In the genomic region with DNA sequence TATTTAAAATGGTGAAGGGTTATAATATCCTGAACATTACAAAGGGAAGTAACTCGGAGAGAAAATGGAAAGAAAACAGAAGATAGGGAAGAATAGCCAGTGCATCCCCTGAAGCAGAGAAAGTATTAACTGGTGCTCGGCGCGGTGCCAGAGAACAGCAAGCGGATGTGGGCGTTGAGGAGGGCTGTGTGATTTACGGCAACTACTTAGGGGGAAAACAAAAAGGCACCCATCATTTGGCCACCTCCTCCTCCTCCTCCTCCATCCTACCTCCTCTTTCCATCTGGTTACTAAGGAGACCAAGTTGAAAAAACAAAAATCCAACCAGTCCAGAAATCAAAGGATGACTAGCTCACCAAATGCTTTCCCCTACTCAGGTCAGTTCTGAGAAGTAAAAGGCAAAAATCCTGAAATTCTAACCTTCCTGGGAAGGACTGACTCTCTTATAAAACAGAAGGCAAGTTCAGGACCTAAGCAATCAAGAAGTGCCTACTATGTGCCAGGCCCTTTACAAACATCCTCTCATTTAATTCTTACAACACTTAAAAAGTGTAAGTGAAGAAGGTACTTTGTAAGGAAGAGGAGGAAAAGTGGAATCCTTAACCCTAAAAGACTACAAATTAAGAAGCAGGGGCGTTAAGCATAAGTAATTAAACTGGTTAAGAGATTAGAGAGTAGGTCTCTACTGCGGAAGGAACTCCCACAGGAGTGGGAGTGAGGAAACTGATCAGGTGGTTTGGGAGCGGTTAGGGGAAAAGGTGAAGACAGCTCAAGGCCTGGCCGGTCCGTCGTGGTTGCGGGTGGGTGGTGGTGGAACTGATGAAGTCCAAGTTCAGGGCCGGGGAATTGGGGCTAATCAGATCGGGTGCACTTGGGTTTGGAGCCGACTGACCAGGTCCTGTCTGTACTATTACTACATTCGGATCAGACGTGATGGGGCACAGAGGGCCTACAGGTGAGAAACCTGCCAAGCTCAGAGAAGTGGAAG, we compare ENCODE assay signal across 8 cellular contexts. TPM values are rescaled to one million over a fixed set of nuclear protein-coding genes. Genes with fewer than 3 reads are reported as not detected.
DNase-seq lines count a peak whose midpoint lies in the region; ATAC-seq lines count a peak whose summit lies in the region.

No MANE protein-coding gene starts in this region.

- H3K27ac ChIP-seq in trophoblast cell (ENCODE audit: low read depth, low read length): no peak overlapping the region

- peak in 2 of 3 donors; percentile 8 to 30 for DNase-seq in stimulated activated CD4-positive, alpha-beta T cell treated with anti-CD3 and anti-CD28 coated beads, Interleukin-12 subunit alpha, Interleukin-12 subunit beta, amount 100 ng/mL, for 48 hours (ENCODE audit: low read depth in 2 of 3, low spot score in 1 of 3)
- no peak for DNase-seq in stimulated activated CD4-positive, alpha-beta T cell treated with anti-CD3 and anti-CD28 coated beads, Interleukin-12 subunit alpha, Interleukin-12 subunit beta, amount 100 ng/mL, for 4 hours
- DNase-seq in NCI-H2171 treated with DMSO at 0.1 percent for 48 hours (lab: John Stamatoyannopoulos, UW): peak; percentile 31
- DNase-seq in activated T-cell treated with anti-CD3 and anti-CD28 coated beads, Interleukin-2, amount 50 U/mL, for 4 hours: no peak
- DNase-seq in foreskin melanocyte: peak; percentile 40
- DNase-seq in trophoblast cell: no peak
- DNase-seq in 8988T: no peak

- peak overlapping the region; percentile 29 for H3K18ac ChIP-seq in trophoblast cell (ENCODE audit: low read length)

- H4K12ac ChIP-seq in trophoblast cell (ENCODE audit: low read depth, low read length): peak overlapping the region; percentile 11

- no peaks in the 10 kb centered on the region for H3K27me3 Mint-ChIP-seq in activated T-cell treated with anti-CD3 and anti-CD28 coated beads, Interleukin-2, amount 50 U/mL, for 4 hours (ENCODE audit: low read depth)

- peak overlapping the region; percentile 85 for H3K9ac ChIP-seq in trophoblast cell (ENCODE audit: low read length)

- H3K4me2 ChIP-seq in trophoblast cell (ENCODE audit: low read length): peak overlapping the region; percentile 83

- no peak overlapping the region for H2BK120ac ChIP-seq in trophoblast cell (ENCODE audit: insufficient read depth, low read length, poor library complexity)

- H3K36me3 Mint-ChIP-seq in activated T-cell treated with anti-CD3 and anti-CD28 coated beads, Interleukin-2, amount 50 U/mL, for 4 hours (ENCODE audit: insufficient read depth): peaks cover 28% of the 10 kb centered on the region

- no peak overlapping the region for H3K23ac ChIP-seq in trophoblast cell (ENCODE audit: low read length)

- H3K14ac ChIP-seq in trophoblast cell (ENCODE audit: low read length): peak overlapping the region; percentile 60

- peaks cover 2 to 5% of the 10 kb centered on the region in 2 experiments for H3K4me1 ChIP-seq in trophoblast cell (ENCODE audit: control insufficient read depth in 1 of 2, insufficient read depth in 2 of 2, low read length in 2 of 2)

- peaks cover 47% of the 10 kb centered on the region for H3K4me1 Mint-ChIP-seq in activated T-cell treated with anti-CD3 and anti-CD28 coated beads, Interleukin-2, amount 50 U/mL, for 4 hours (ENCODE audit: low read depth)

- H2AFZ ChIP-seq in trophoblast cell (ENCODE audit: insufficient read depth, low read length, poor library complexity): peak overlapping the region; percentile 69

- peak overlapping the region; percentile 34 for H4K91ac ChIP-seq in trophoblast cell (ENCODE audit: low read depth, low read length)

- H3K4me3 ChIP-seq in trophoblast cell (ENCODE audit: low read depth, low read length): peak overlapping the region; percentile 88

- peaks cover 7% of the 10 kb centered on the region for H3K79me2 ChIP-seq in trophoblast cell (ENCODE audit: control insufficient read depth, insufficient read depth, low read length, poor library complexity)

- H3K36me3 ChIP-seq in trophoblast cell (ENCODE audit: control insufficient read depth in 1 of 2, insufficient read depth in 2 of 2, low read length in 2 of 2): peaks cover 0 to 6% of the 10 kb centered on the region in 2 experiments

- H3K9me3 Mint-ChIP-seq in activated T-cell treated with anti-CD3 and anti-CD28 coated beads, Interleukin-2, amount 50 U/mL, for 4 hours: no peaks in the 10 kb centered on the region

- WGBS in trophoblast cell (ENCODE audit: extremely low coverage, insufficient coverage, insufficient read length): no CpG with 5 or more reads among the region's 19 CpGs

- ATAC-seq in activated T-cell treated with anti-CD3 and anti-CD28 coated beads, Interleukin-2, amount 50 U/mL, for 4 hours: peak in 1 of 2 donors; percentile 8
- ATAC-seq in GM18502 (IDR thresholded peaks at IDR 0.05; ENCODE audit: poor library complexity, unreplicated experiment): no peak

- H2BK5ac ChIP-seq in trophoblast cell (ENCODE audit: low read depth, low read length, poor library complexity): no peak overlapping the region

- H3K9me3 ChIP-seq in trophoblast cell (ENCODE audit: insufficient read depth, low read depth, low read length): no peaks in the 10 kb centered on the region

- H4K8ac ChIP-seq in trophoblast cell (ENCODE audit: low read depth, low read length): peak overlapping the region; percentile 87

- H3K79me1 ChIP-seq in trophoblast cell (ENCODE audit: low read length): peaks cover 2% of the 10 kb centered on the region

- H3K4ac ChIP-seq in trophoblast cell (ENCODE audit: low read depth, low read length): peak overlapping the region; percentile 24

- no peak overlapping the region for H2BK12ac ChIP-seq in trophoblast cell (ENCODE audit: low read length)

- H3K4me3 Mint-ChIP-seq in activated T-cell treated with anti-CD3 and anti-CD28 coated beads, Interleukin-2, amount 50 U/mL, for 4 hours: peak overlapping the region; percentile 99

- peak overlapping the region; percentile 24 for H2AK5ac ChIP-seq in trophoblast cell (ENCODE audit: low read length)

- no peaks in the 10 kb centered on the region for H3K27me3 ChIP-seq in trophoblast cell (ENCODE audit: insufficient read depth, low read length)

RNA-seq across cellular contexts. Expression of a gene that starts 1.0 kb away (rescaled TPM):
- 10 to 100 TPM; 43.6 to 47.8 (median 46.1) TPM for total RNA-seq in activated T-cell treated with anti-CD3 and anti-CD28 coated beads, Interleukin-2, amount 50 U/mL, for 4 hours
- 29.4 and 30.7 TPM in 2 replicates for polyA plus RNA-seq in trophoblast cell (2013)

Comparison
In these comparisons a context has a peak if more than half of its experiments do, and no peak if none do; other contexts are left out.
1. DNase-seq: peak in stimulated activated CD4-positive, alpha-beta T cell treated with anti-CD3 and anti-CD28 coated beads, Interleukin-12 subunit alpha, Interleukin-12 subunit beta, amount 100 ng/mL, for 48 hours (2 of 3), NCI-H2171 treated with DMSO at 0.1 percent for 48 hours (single experiment) and foreskin melanocyte (single experiment); none in stimulated activated CD4-positive, alpha-beta T cell treated with anti-CD3 and anti-CD28 coated beads, Interleukin-12 subunit alpha, Interleukin-12 subunit beta, amount 100 ng/mL, for 4 hours (single experiment), activated T-cell treated with anti-CD3 and anti-CD28 coated beads, Interleukin-2, amount 50 U/mL, for 4 hours (single experiment), trophoblast cell (0 of 2) and 8988T (single experiment).